ENCODE assay signal across 21 cellular contexts in genomic region chr20:10868299-10868698, GRCh38.
"Had no signal": no experiment of that assay in that cellular context is flagged by ENCODE, and none has a peak within 500 bp of the region (broad histone marks: within the 10 kb centered on the region; RNA-seq: fewer than 3 reads in every experiment).

No MANE protein-coding gene starts in this region.

- H3K36me3 Mint-ChIP-seq: memory B cell, natural killer cell had no signal

- H3K9me3 Mint-ChIP-seq: memory B cell had no signal

- H3K27ac Mint-ChIP-seq: memory B cell; natural killer cell; progenitor cell of endocrine pancreas; stimulated activated naive CD8-positive, alpha-beta T cell treated with anti-CD3 and anti-CD28 coated beads, Interleukin-15, amount 100 ng/mL, for 72 hours had no signal

- H3K4me1 Mint-ChIP-seq: memory B cell; natural killer cell; stimulated activated naive CD8-positive, alpha-beta T cell treated with anti-CD3 and anti-CD28 coated beads, Interleukin-15, amount 100 ng/mL, for 72 hours had no signal

- H3K27me3 Mint-ChIP-seq: memory B cell; stimulated activated naive CD8-positive, alpha-beta T cell treated with anti-CD3 and anti-CD28 coated beads, Interleukin-15, amount 100 ng/mL, for 72 hours had no signal

- H3K9me3 ChIP-seq: esophagus muscularis mucosa, gastroesophageal sphincter, heart left ventricle, right lobe of liver, suprapubic skin, transverse colon, vagina had no signal

- DNase-seq: dermis blood vessel endothelial cell; effector memory CD4-positive, alpha-beta T cell; foreskin keratinocyte; heart left ventricle; kidney; natural killer cell; occipital lobe; right lobe of liver; small intestine; stimulated activated CD4-positive, alpha-beta T cell treated with anti-CD3 and anti-CD28 coated beads, Interleukin-15, amount 100 ng/mL, for 24 hours; stimulated activated CD4-positive, alpha-beta T cell treated with anti-CD3 and anti-CD28 coated beads, Interleukin-2, amount 100 ng/mL, for 48 hours; stimulated activated naive CD4-positive, alpha-beta T cell; stimulated activated naive CD8-positive, alpha-beta T cell treated with anti-CD3 and anti-CD28 coated beads, Interleukin-15, amount 100 ng/mL, for 72 hours; transverse colon had no signal

- H3K4me3 Mint-ChIP-seq: memory B cell; natural killer cell; stimulated activated naive CD8-positive, alpha-beta T cell treated with anti-CD3 and anti-CD28 coated beads, Interleukin-15, amount 100 ng/mL, for 72 hours had no signal

- ATAC-seq: foreskin keratinocyte; gastroesophageal sphincter; heart left ventricle; left lobe of liver; natural killer cell; stimulated activated naive CD8-positive, alpha-beta T cell treated with anti-CD3 and anti-CD28 coated beads, Interleukin-15, amount 100 ng/mL, for 72 hours had no signal
